8 cellular contexts compared by ENCODE assay signal in the genomic region with DNA sequence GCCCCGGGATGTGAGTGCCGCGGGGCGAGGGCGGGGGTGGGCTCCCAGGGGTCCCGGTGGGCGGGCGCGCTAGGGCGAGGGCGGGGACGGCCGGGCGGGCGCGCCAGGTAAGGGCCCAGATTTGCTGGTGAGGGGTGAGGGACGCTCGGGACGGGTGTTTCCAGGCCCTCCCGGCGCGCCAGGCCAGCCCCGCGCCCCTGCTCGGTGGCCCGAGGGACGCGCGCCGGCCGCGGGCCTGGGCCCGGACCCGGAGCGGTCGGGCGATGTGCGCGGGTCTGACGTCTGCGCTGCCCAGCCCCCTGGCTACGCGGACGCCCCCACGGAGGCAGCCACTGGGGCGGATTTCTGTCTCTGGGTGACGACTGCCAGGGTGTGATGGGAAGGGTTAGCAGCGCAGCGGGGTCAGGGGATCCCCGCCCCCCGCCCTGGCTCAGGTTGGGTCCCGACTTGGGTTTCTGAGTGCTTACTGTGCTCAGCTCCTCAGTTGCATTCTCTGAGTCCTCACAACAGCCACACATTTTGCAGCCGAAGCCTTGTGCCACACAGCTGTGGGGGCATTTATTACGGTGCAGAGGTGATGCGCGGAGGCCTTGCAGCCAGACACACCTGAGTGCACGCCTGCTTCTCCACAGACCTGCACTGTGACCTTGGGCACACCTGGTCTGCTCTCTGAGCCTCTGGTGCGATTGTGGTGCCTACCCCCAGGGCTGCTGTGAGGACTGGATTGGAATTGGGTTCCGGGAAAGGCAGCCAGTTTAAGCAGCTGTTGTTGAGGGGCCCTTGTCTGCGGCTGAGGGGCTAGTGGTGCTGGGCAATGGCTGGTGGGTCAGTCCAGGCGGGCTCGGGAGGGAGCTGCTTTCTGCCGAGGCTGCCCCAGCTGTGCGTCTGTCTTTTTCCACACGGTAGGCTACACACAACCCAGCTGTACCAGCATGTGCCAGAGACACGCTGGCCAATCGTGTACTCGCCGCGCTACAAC. TPM values are rescaled to one million over a fixed set of nuclear protein-coding genes. Genes with fewer than 3 reads are reported as not detected.
DNase-seq lines count a peak whose midpoint lies in the region; ATAC-seq and TF ChIP-seq lines count a peak whose summit lies in the region.

No MANE protein-coding gene starts in this region.

- peak overlapping the region; percentile 68 for H3K27ac Mint-ChIP-seq in CD4-positive, alpha-beta T cell

- DNase-seq in CD4-positive, alpha-beta T cell: peak in 7 of 10 experiments; percentile 11 to 55 (median 36)
- DNase-seq in RKO (ENCODE audit: low spot score) (peak; percentile 8), cardiac fibroblast (ENCODE audit: low read depth in 2 of 2) (peak in 1 of 2 donors; percentile 47), left lobe of liver (ENCODE audit: low spot score) (peak; percentile 54), GDM1 (lab: John Stamatoyannopoulos, UW) (no peak), NCI-H187 (lab: John Stamatoyannopoulos, UW) (no peak)
- peak; percentile 40 for DNase-seq in stimulated activated CD8-positive, alpha-beta memory T cell treated with anti-CD3 and anti-CD28 coated beads, Interleukin-4, amount 100 ng/mL, for 48 hours

- H3K27me3 ChIP-seq in CD4-positive, alpha-beta T cell (ENCODE audit: control insufficient read depth, insufficient read depth, low read length): no peaks in the 10 kb centered on the region

- no peaks in the 10 kb centered on the region for H3K9me3 Mint-ChIP-seq in CD4-positive, alpha-beta T cell

- POLR2A ChIA-PET in CD4-positive, alpha-beta T cell (lab: Charles Lee): interaction anchor here (0.5 to 3.6 kb wide), 34 partner anchors 9 to 1634 kb away, joined by 3 to 26 read pairs (median 5); a partner anchor contains a TSS

- peak; percentile 26 for ATAC-seq in CD4-positive, alpha-beta T cell (ENCODE audit: poor library complexity)
- ATAC-seq in GM21825 (IDR thresholded peaks at IDR 0.05; ENCODE audit: unreplicated experiment) (peak; percentile 4), left lobe of liver (no peak)

- H3K4me3 ChIP-seq in cardiac fibroblast (replicated peaks in 1 of 2; ENCODE audit: low read depth in 2 of 2, low read length in 2 of 2): peak overlapping the region; percentile 57 to 66

- H3K27me3 Mint-ChIP-seq in CD4-positive, alpha-beta T cell: no peaks in the 10 kb centered on the region

- H3K27ac ChIP-seq in CD4-positive, alpha-beta T cell (ENCODE audit: low read depth, low read length): no peak overlapping the region

- H3K36me3 Mint-ChIP-seq in CD4-positive, alpha-beta T cell (ENCODE audit: low read depth): peaks cover 5% of the 10 kb centered on the region

- peak overlapping the region; percentile 93 for H3K4me3 Mint-ChIP-seq in CD4-positive, alpha-beta T cell

- H3K9me3 ChIP-seq in CD4-positive, alpha-beta T cell (ENCODE audit: control insufficient read depth, low read length): no peaks in the 10 kb centered on the region

- TF ChIP-seq CTCF in CD4-positive, alpha-beta T cell (IDR thresholded peaks at IDR 0.05): no peak
- no peak for TF ChIP-seq CTCF in cardiac fibroblast (IDR thresholded peaks at IDR 0.05; ENCODE audit: low read depth, low read length)

- intact Hi-C loops in CD4-positive, alpha-beta T cell (cut with DNase I, micrococcal nuclease): loop anchor here (1.0 to 10.0 kb wide), 4 partner anchors 59 to 642 kb away; a partner anchor contains a TSS

- H3K4me1 Mint-ChIP-seq in CD4-positive, alpha-beta T cell (ENCODE audit: low read depth): peaks cover 17% of the 10 kb centered on the region

- CTCF ChIA-PET in CD4-positive, alpha-beta T cell (lab: Charles Lee): interaction anchor here (0.9 to 1.7 kb wide), 5 partner anchors 29 to 400 kb away, joined by 3 to 5 read pairs (median 4); a partner anchor contains a TSS

RNA-seq across cellular contexts. Expression of a gene that starts 0.5 kb away (rescaled TPM):
- total RNA-seq in CD4-positive, alpha-beta T cell: 1 to 10 TPM; 4.5 to 4.6 TPM
- 4.6 TPM for total RNA-seq in left lobe of liver

Comparison
In these comparisons a context has a peak if more than half of its experiments do, and no peak if none do; other contexts are left out.
1. DNase-seq: peak in CD4-positive, alpha-beta T cell (7 of 10), RKO (single experiment), left lobe of liver (single experiment) and stimulated activated CD8-positive, alpha-beta memory T cell treated with anti-CD3 and anti-CD28 coated beads, Interleukin-4, amount 100 ng/mL, for 48 hours (single experiment); none in GDM1 (single experiment) and NCI-H187 (0 of 2).